Comparison of ENCODE assay signal across 11 cellular contexts in the genomic region with DNA sequence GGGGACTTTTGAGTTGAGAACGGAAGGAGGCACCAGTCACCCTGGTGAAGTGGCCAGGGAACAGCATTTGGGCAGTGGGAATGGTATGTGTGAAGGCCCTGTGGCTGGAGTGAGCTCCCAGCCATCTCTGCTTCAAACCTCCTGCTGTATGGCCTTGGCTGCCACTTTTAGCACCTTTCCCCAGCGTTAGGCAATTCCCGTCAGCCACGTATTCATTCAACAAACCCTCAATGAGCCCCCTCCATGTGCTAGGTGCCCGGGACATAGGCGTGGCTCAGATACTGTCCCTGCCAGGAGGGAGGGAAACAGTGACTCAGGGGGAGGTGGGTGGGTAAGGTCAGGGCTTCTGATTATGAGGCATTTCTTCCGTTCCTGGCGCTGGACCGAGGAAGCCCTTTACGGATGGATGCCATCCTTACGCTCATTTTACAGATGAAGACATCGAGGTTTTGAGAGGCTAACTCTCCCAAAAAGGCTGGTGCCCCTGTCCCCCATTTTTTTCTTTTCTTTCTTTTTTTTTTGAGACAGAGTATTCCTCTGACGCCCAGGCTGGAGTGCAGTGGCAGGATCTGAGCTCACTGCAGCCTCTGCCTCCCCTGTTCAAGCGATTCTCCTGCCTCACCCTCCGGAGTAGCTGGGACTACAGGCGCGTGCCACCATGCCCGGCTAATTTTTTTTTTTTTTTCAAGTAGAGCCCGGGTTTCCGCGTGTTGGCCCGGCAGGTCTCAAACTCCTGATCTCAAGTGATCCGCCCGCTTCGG. TPM values are rescaled to one million over a fixed set of nuclear protein-coding genes. Genes with fewer than 3 reads are reported as not detected.
DNase-seq lines count a peak whose midpoint lies in the region; ATAC-seq and TF ChIP-seq lines count a peak whose summit lies in the region.
"Had no signal": no experiment of that assay in that cellular context is flagged by ENCODE, and none has a peak within 500 bp of the region (broad histone marks: within the 10 kb centered on the region; RNA-seq: fewer than 3 reads in every experiment).

No MANE protein-coding gene starts in this region.

- H3K4me3 Mint-ChIP-seq in activated T-helper 2 cell treated with anti-CD3 and anti-CD28 coated beads, Interferon-gamma antibody, Interleukin-2, Interleukin-4, amounts not matched to agents 10 μg/mL and 5 μg/mL and 100 μg/mL, durations not matched to agents 14 hours and 24 hours and 36 hours (ENCODE audit: low read depth): peak overlapping the region; percentile 55

- no peak for DNase-seq in left ventricle myocardium inferior
- DNase-seq in heart right ventricle: no peak
- DNase-seq in activated T-helper 2 cell treated with anti-CD3 and anti-CD28 coated beads, Interferon-gamma antibody, Interleukin-2, Interleukin-4, amounts not matched to agents 10 μg/mL and 5 μg/mL and 100 μg/mL, durations not matched to agents 14 hours and 24 hours and 36 hours (ENCODE audit: low spot score): no peak
- peak; percentile 51 for DNase-seq in iris pigment epithelial cell (ENCODE audit: low read depth)
- no peak for DNase-seq in vagina (ENCODE audit: extremely low spot score in 2 of 2)
- DNase-seq in SW480 (ENCODE audit: low spot score): no peak
- DNase-seq: activated gamma-delta T cell treated with Interleukin-2 at 50 U/mL for 16 hours, left cardiac atrium, NCI-H510A treated with DMSO at 0.1 percent for 48 hours had no signal

- no peak for TF ChIP-seq POLR2A in vagina (IDR thresholded peaks at IDR 0.05)

- intact Hi-C loops in left ventricle myocardium inferior (cut with micrococcal nuclease): loop anchor here (10.0 kb wide), 1 partner anchor 151 kb away; no protein-coding TSS in a partner anchor
- intact Hi-C loops in heart right ventricle (cut with DNase I): loop anchor here in 9 of 10 donors (5.0 to 10.0 kb wide), 9 partner anchors 106 to 189 kb away; a partner anchor contains a TSS
- intact Hi-C loops in activated T-helper 2 cell treated with anti-CD3 and anti-CD28 coated beads, Interferon-gamma antibody, Interleukin-2, Interleukin-4, amounts not matched to agents 10 μg/mL and 5 μg/mL and 100 μg/mL, durations not matched to agents 14 hours and 24 hours and 36 hours (cut with micrococcal nuclease): loop anchor here (5.0 to 10.0 kb wide), 2 partner anchors 96 to 189 kb away; a partner anchor contains a TSS
- intact Hi-C loops in vagina (cut with DNase I): loop anchor here (5.0 kb wide), 1 partner anchor 101 kb away; no protein-coding TSS in a partner anchor

- H3K4me3 ChIP-seq in left ventricle myocardium inferior (peak overlapping the region; percentile 69), heart right ventricle (peak overlapping the region in 4 of 10 donors; percentile 56 to 59 (median 58)), vagina (peak overlapping the region; percentile 43 to 55)

- H3K4me1 ChIP-seq in left ventricle myocardium inferior: peaks cover 15% of the 10 kb centered on the region
- H3K4me1 ChIP-seq in heart right ventricle: peaks cover 0 to 31% (median 5%) of the 10 kb centered on the region in 9 donors
- peaks cover 17% of the 10 kb centered on the region for H3K4me1 ChIP-seq in vagina

- ATAC-seq in heart right ventricle (no peak), HG02885 (IDR thresholded peaks at IDR 0.05; ENCODE audit: poor library complexity, unreplicated experiment) (no peak), GM21737 (IDR thresholded peaks at IDR 0.05; ENCODE audit: unreplicated experiment) (no peak)

- no peak overlapping the region for H3K27ac Mint-ChIP-seq in activated T-helper 2 cell treated with anti-CD3 and anti-CD28 coated beads, Interferon-gamma antibody, Interleukin-2, Interleukin-4, amounts not matched to agents 10 μg/mL and 5 μg/mL and 100 μg/mL, durations not matched to agents 14 hours and 24 hours and 36 hours

- no peaks in the 10 kb centered on the region for H3K36me3 ChIP-seq in left ventricle myocardium inferior
- peaks cover 0 to 22% (median 0%) of the 10 kb centered on the region in 9 donors for H3K36me3 ChIP-seq in heart right ventricle
- H3K36me3 ChIP-seq in vagina: peaks cover 0 to 29% of the 10 kb centered on the region in 2 donors

- H3K27ac ChIP-seq in left ventricle myocardium inferior (replicated peaks) (peak overlapping the region; percentile 30), heart right ventricle (peak overlapping the region in 1 of 10 donors; percentile 74), vagina (peak overlapping the region; percentile 47)

- H3K27me3 ChIP-seq in left ventricle myocardium inferior (ENCODE audit: low read depth): peaks cover 4% of the 10 kb centered on the region
- H3K27me3 ChIP-seq in heart right ventricle: no peaks in the 10 kb centered on the region
- no peaks in the 10 kb centered on the region for H3K27me3 ChIP-seq in vagina

- H3K9me3 ChIP-seq in left ventricle myocardium inferior (replicated peaks) (no peaks in the 10 kb centered on the region), heart right ventricle (no peaks in the 10 kb centered on the region), vagina (no peaks in the 10 kb centered on the region)

- H3K4me1 Mint-ChIP-seq in activated T-helper 2 cell treated with anti-CD3 and anti-CD28 coated beads, Interferon-gamma antibody, Interleukin-2, Interleukin-4, amounts not matched to agents 10 μg/mL and 5 μg/mL and 100 μg/mL, durations not matched to agents 14 hours and 24 hours and 36 hours (ENCODE audit: low read depth): peaks cover 5% of the 10 kb centered on the region

- H3K36me3 Mint-ChIP-seq in activated T-helper 2 cell treated with anti-CD3 and anti-CD28 coated beads, Interferon-gamma antibody, Interleukin-2, Interleukin-4, amounts not matched to agents 10 μg/mL and 5 μg/mL and 100 μg/mL, durations not matched to agents 14 hours and 24 hours and 36 hours (ENCODE audit: low read depth): no peaks in the 10 kb centered on the region

- H3K9me3 Mint-ChIP-seq in activated T-helper 2 cell treated with anti-CD3 and anti-CD28 coated beads, Interferon-gamma antibody, Interleukin-2, Interleukin-4, amounts not matched to agents 10 μg/mL and 5 μg/mL and 100 μg/mL, durations not matched to agents 14 hours and 24 hours and 36 hours: no peaks in the 10 kb centered on the region

- TF ChIP-seq CTCF in left ventricle myocardium inferior (IDR thresholded peaks at IDR 0.05; ENCODE audit: borderline replicate concordance) (no peak), heart right ventricle (IDR thresholded peaks at IDR 0.05) (no peak), vagina (IDR thresholded peaks at IDR 0.05) (no peak)

- H3K27me3 Mint-ChIP-seq in activated T-helper 2 cell treated with anti-CD3 and anti-CD28 coated beads, Interferon-gamma antibody, Interleukin-2, Interleukin-4, amounts not matched to agents 10 μg/mL and 5 μg/mL and 100 μg/mL, durations not matched to agents 14 hours and 24 hours and 36 hours (ENCODE audit: low read depth): peaks cover 3% of the 10 kb centered on the region

- 85 to 91% methylated on average over 25 of the region's 25 CpGs for WGBS in heart right ventricle, 2 donors

RNA-seq across cellular contexts. Expression of a gene that starts 37.5 kb away (rescaled TPM):
- total RNA-seq in left ventricle myocardium inferior (4.2 TPM), heart right ventricle (10 to 100 TPM in 1 of 10 donors, 1 to 10 TPM in 9; 1.9 to 10.8 (median 3.6) TPM), vagina (48.6 TPM)
- polyA plus RNA-seq in heart right ventricle: 1 to 10 TPM; 4.7 to 5.2 TPM
- 3.5 and 6.4 TPM in 2 replicates for total RNA-seq in activated T-helper 2 cell treated with anti-CD3 and anti-CD28 coated beads, Interferon-gamma antibody, Interleukin-2, Interleukin-4, amounts not matched to agents 10 μg/mL and 5 μg/mL and 100 μg/mL, durations not matched to agents 14 hours and 24 hours and 36 hours
